Comparison of ENCODE assay signal across 16 cellular contexts in the genomic region with DNA sequence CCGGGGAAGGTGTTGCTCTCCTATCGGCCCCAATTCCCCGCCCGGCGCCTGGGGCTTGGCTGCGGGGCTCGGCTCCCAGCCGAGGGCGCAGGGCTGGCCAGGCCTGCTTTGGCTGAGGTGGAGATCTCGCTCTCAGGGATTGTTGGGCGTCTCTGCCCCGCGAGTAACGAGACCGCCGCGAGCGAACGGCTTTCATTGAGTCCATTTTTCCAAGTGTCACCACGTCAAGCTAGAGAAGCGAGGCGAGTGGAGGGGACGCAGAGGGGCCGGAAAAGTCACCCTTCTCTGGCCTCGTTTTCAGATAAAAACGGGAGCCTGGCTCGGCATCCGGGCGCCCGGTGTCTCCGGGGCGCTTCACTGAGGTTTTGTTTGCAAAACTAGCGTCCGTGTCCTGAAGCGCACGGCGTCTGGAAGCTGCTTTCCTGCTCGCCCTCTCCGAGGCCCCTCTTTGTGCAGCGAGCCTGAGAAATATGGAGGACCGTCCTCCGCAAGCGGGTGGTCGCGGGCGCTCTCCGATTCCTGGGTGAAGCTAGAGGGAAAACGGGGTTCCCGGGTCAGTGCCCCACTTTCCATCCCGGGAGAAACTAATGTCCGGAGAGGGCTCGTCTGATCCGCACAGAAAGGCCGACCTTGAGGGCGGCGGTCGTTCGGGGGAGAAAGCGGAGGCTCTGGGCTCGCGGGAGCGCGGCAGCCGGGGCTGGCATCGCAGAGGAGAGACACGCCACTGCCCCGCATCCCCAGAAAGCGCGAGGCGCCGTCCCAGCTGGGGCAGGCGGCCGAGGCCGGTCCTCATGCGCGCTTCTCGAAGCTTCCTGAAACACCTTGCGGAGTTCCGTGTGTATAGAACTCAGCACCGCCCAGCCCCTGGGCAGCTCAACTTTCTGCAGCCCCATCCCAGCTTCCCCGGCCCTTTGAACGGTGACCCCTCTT. TPM values are rescaled to one million over a fixed set of nuclear protein-coding genes. Genes with fewer than 3 reads are reported as not detected.
DNase-seq lines count a peak whose midpoint lies in the region; ATAC-seq and TF ChIP-seq lines count a peak whose summit lies in the region.
"Had no signal": no experiment of that assay in that cellular context is flagged by ENCODE, and none has a peak within 500 bp of the region (broad histone marks: within the 10 kb centered on the region; RNA-seq: fewer than 3 reads in every experiment).

No MANE protein-coding gene starts in this region.

- no peak for TF ChIP-seq POLR2A in spleen (IDR thresholded peaks at IDR 0.05)

- H3K27ac Mint-ChIP-seq in activated T-cell treated with anti-CD3 and anti-CD28 coated beads, Interleukin-2, amount 50 U/mL, for 72 hours = peak overlapping the region; percentile 57
- H3K27ac Mint-ChIP-seq: stimulated activated memory B cell treated with anti-CD40 and anti-IgM and Interleukin-4, amounts not matched to agents 10 μg/mL and 1 μg/mL and 100 μg/mL, for 72 hours had no signal

- H3K27me3 ChIP-seq in spleen (replicated peaks in 1 of 7) = peaks cover 11 to 98% (median 96%) of the 10 kb centered on the region in 7 donors

- H3K4me3 ChIP-seq in spleen = peak overlapping the region in 2 of 8 donors; percentile 6 to 34
- H3K4me3 ChIP-seq: lung had no signal

- peak overlapping the region; percentile 43 to 55 for H3K4me3 Mint-ChIP-seq in activated T-cell treated with anti-CD3 and anti-CD28 coated beads, Interleukin-2, amount 50 U/mL, for 72 hours
- H3K4me3 Mint-ChIP-seq: central memory CD8-positive, alpha-beta T cell; stimulated activated memory B cell treated with anti-CD40 and anti-IgM and Interleukin-4, amounts not matched to agents 10 μg/mL and 1 μg/mL and 100 μg/mL, for 72 hours had no signal

- DNase-seq in activated T-cell treated with anti-CD3 and anti-CD28 coated beads, Interleukin-2, amount 50 U/mL, for 72 hours = no peak
- no peak for DNase-seq in activated T-cell treated with anti-CD3 and anti-CD28 coated beads, Interleukin-2, amount 50 U/mL, for 1 hour
- peak; percentile 45 for DNase-seq in NCI-H1092 treated with DMSO at 0.1 percent for 48 hours (lab: John Stamatoyannopoulos, UW)
- peak; percentile 58 for DNase-seq in left kidney (ENCODE audit: low read depth, low spot score)
- DNase-seq in spleen = peak; percentile 64
- DNase-seq in NCI-H774 (lab: John Stamatoyannopoulos, UW) = no peak
- DNase-seq in NAMALWA (ENCODE audit: low spot score) = no peak
- no peak for DNase-seq in LoVo (ENCODE audit: low spot score)
- DNase-seq: activated naive CD4-positive, alpha-beta T cell treated with anti-CD3 and anti-CD28 coated beads, Interleukin-2, amount 50 U/mL, for 16 hours; BE2C; erythroblast; hypothalamus; stimulated activated CD4-positive, alpha-beta T cell treated with anti-CD3 and anti-CD28 coated beads, Interleukin-4, amount 100 ng/mL, for 1 hour had no signal

- ATAC-seq in activated T-cell treated with anti-CD3 and anti-CD28 coated beads, Interleukin-2, amount 50 U/mL, for 72 hours (replicated peaks in 1 of 2) = no peak
- ATAC-seq: stimulated activated memory B cell treated with anti-CD40 and anti-IgM and Interleukin-4, amounts not matched to agents 10 μg/mL and 1 μg/mL and 100 μg/mL, for 72 hours had no signal

- H3K9me3 Mint-ChIP-seq in activated T-cell treated with anti-CD3 and anti-CD28 coated beads, Interleukin-2, amount 50 U/mL, for 72 hours = no peaks in the 10 kb centered on the region
- H3K9me3 Mint-ChIP-seq: central memory CD8-positive, alpha-beta T cell; stimulated activated memory B cell treated with anti-CD40 and anti-IgM and Interleukin-4, amounts not matched to agents 10 μg/mL and 1 μg/mL and 100 μg/mL, for 72 hours had no signal

- H3K9me3 ChIP-seq in spleen = no peaks in the 10 kb centered on the region
- H3K9me3 ChIP-seq: BE2C had no signal

- peaks cover 31% of the 10 kb centered on the region for H3K4me1 Mint-ChIP-seq in activated T-cell treated with anti-CD3 and anti-CD28 coated beads, Interleukin-2, amount 50 U/mL, for 72 hours (ENCODE audit: low read depth)

- peaks cover 0 to 2% of the 10 kb centered on the region in 2 donors for H3K36me3 Mint-ChIP-seq in activated T-cell treated with anti-CD3 and anti-CD28 coated beads, Interleukin-2, amount 50 U/mL, for 72 hours (ENCODE audit: insufficient read depth in 2 of 2)
- H3K36me3 Mint-ChIP-seq: stimulated activated memory B cell treated with anti-CD40 and anti-IgM and Interleukin-4, amounts not matched to agents 10 μg/mL and 1 μg/mL and 100 μg/mL, for 72 hours had no signal

- TF ChIP-seq CTCF in spleen (IDR thresholded peaks at IDR 0.05 in 8 of 11, conservative IDR thresholded peaks at IDR 0.05 in 3 of 11) = no peak

- H3K27ac ChIP-seq in spleen = no peak overlapping the region

- 3 to 5% (median 5%) methylated on average over 50 to 82 of the region's 82 CpGs for WGBS in spleen, 5 donors

- no peaks in the 10 kb centered on the region for H3K36me3 ChIP-seq in spleen
- H3K36me3 ChIP-seq: BE2C had no signal

- H3K27me3 Mint-ChIP-seq in activated T-cell treated with anti-CD3 and anti-CD28 coated beads, Interleukin-2, amount 50 U/mL, for 72 hours (ENCODE audit: low read depth) = peaks cover 68% of the 10 kb centered on the region

- intact Hi-C loops in spleen (cut with DNase I; ENCODE audit: low total_unique reads) = no loop called here

- H3K4me1 ChIP-seq in spleen = peaks cover 17 to 73% (median 59%) of the 10 kb centered on the region in 6 donors
- H3K4me1 ChIP-seq: BE2C had no signal

RNA-seq across cellular contexts. Expression of gene EN2, which starts 3.5 kb away (rescaled TPM):
- total RNA-seq in activated T-cell treated with anti-CD3 and anti-CD28 coated beads, Interleukin-2, amount 50 U/mL, for 72 hours = not detected
- not detected for total RNA-seq in spleen
- polyA plus RNA-seq in spleen = under 1 TPM in 2 of 3 donors, not detected in 1; 0.03 to 0.04 TPM

Comparison
In these comparisons a context has a peak if more than half of its experiments do, and no peak if none do; other contexts are left out.
1. DNase-seq: peak in NCI-H1092 treated with DMSO at 0.1 percent for 48 hours (single experiment), left kidney (single experiment) and spleen (single experiment); none in activated T-cell treated with anti-CD3 and anti-CD28 coated beads, Interleukin-2, amount 50 U/mL, for 72 hours (0 of 2), activated T-cell treated with anti-CD3 and anti-CD28 coated beads, Interleukin-2, amount 50 U/mL, for 1 hour (single experiment), NCI-H774 (single experiment), NAMALWA (single experiment) and LoVo (single experiment).